ENCODE assay signal across 1 cellular context in the genomic region with DNA sequence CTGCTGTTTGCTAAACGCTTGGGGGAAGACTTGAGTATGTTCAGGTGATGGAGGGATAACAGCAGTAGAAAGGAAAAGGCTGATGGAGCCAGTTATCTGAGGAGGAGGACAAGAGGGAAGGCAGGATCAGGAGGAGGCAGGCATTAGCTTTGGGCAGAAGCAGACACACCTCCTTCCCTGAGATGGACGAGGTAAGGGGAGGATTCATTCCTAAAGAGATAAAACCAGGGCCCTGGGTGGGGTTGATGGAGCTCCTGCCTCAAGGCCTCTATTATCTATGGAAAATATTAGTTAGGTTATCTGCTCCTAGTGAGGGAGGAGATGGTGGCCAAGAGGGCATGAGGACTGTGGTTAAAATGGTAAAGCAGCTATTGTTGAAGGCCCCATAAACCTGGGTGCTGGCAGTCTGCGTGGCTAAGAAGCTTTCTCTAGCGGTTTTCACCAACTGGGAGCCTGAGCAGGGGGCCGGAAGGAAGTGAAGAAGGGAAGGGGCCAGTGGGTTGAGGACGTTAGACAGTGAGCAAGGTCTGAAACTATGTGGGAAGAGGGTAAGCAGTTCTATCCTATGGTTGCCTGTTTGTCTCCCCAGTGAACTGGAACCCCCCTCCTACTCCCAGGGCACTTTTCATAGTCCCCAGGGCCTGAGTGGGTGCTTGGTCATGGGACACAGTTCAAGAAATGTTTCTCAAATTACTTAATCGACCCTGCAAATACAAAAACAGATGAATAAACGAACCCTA.
TF ChIP-seq lines count a peak whose summit lies in the region.

No MANE protein-coding gene starts in this region.

TF ChIP-seq in IMR-90, 13 proteins besides CTCF, POLR2A, EP300 and RAD21 (continued from another document):
- no peak for TF ChIP-seq RCOR1 (IDR thresholded peaks at IDR 0.05; ENCODE audit: insufficient replicate concordance, low read length)
